Comparison of ENCODE assay signal across 1 cellular context in the genomic region with DNA sequence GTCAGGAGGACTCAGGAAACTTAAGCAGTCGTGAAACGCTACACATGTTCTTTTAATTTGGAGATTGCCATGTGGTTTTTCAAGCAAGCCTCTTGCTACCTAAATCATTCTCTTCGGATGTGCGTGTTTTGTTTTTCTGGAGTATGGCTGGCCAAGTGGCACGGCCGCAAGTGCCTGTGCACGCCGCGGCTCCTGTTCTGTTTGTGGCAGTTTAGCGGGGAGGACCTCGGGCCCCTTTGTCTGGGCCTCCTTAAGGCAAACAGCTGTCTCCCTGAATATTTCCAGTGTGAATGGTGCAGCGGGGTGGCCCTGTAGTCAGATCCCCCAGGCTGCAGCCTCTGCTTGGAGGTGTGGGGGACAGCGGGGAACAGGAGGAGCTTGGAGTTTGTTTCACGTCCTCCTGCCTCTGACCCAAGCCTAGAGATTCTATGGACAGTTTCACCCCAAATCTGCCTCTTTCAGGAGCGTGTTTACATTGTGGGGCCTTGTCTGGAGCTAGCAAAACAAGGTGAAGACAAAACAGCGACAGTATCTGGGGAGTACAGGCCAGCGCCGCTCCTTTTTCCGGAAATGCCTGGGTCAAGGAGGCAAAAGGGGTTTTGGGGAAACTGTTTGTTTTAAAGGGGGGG.
TF ChIP-seq lines count a peak whose summit lies in the region.

No MANE protein-coding gene starts in this region.

TF ChIP-seq in IMR-90, 13 proteins besides CTCF, POLR2A, EP300 and RAD21:
- TF ChIP-seq, protein P1, sequence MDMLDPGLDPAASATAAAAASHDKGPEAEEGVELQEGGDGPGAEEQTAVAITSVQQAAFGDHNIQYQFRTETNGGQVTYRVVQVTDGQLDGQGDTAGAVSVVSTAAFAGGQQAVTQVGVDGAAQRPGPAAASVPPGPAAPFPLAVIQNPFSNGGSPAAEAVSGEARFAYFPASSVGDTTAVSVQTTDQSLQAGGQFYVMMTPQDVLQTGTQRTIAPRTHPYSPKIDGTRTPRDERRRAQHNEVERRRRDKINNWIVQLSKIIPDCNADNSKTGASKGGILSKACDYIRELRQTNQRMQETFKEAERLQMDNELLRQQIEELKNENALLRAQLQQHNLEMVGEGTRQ (IDR thresholded peaks at IDR 0.05; ENCODE audit: low read depth, low read length), result no peak
- TF ChIP-seq NFE2L2 (IDR thresholded peaks at IDR 0.05; ENCODE audit: low read depth, low read length), result no peak
- no peak for TF ChIP-seq BHLHE40 (IDR thresholded peaks at IDR 0.05; ENCODE audit: low read depth, low read length)
- no peak for TF ChIP-seq RFX5 (IDR thresholded peaks at IDR 0.05; ENCODE audit: low read depth, low read length)
- no peak for TF ChIP-seq MAZ (IDR thresholded peaks at IDR 0.05; ENCODE audit: borderline replicate concordance, low read depth, low read length)
- no peak for TF ChIP-seq RCOR1 (IDR thresholded peaks at IDR 0.05; ENCODE audit: insufficient replicate concordance, low read length)
- TF ChIP-seq MAFK (IDR thresholded peaks at IDR 0.05; ENCODE audit: low read depth, low read length), result no peak
- TF ChIP-seq CEBPB (IDR thresholded peaks at IDR 0.05; ENCODE audit: low read depth, low read length), result no peak
- no peak for TF ChIP-seq SMC3 (IDR thresholded peaks at IDR 0.05; ENCODE audit: low read depth, low read length)
- TF ChIP-seq MXI1 (IDR thresholded peaks at IDR 0.05; ENCODE audit: borderline replicate concordance, low read depth, low read length), result no peak
- no peak for TF ChIP-seq CHD1 (IDR thresholded peaks at IDR 0.05; ENCODE audit: low read depth, low read length)
- no peak for TF ChIP-seq FOS (IDR thresholded peaks at IDR 0.05; ENCODE audit: low read depth, low read length)
- TF ChIP-seq, protein P2, sequence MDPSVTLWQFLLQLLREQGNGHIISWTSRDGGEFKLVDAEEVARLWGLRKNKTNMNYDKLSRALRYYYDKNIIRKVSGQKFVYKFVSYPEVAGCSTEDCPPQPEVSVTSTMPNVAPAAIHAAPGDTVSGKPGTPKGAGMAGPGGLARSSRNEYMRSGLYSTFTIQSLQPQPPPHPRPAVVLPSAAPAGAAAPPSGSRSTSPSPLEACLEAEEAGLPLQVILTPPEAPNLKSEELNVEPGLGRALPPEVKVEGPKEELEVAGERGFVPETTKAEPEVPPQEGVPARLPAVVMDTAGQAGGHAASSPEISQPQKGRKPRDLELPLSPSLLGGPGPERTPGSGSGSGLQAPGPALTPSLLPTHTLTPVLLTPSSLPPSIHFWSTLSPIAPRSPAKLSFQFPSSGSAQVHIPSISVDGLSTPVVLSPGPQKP (IDR thresholded peaks at IDR 0.05; ENCODE audit: borderline replicate concordance, low read depth, low read length), result no peak
TF ChIP-seq in IMR-90: peak in this region for 0.
